10 cellular contexts compared by ENCODE assay signal in genomic region chr1:120178799-120179419, GRCh38. TPM values are rescaled to one million over a fixed set of nuclear protein-coding genes. Genes with fewer than 3 reads are reported as not detected.
DNase-seq lines count a peak whose midpoint lies in the region; ATAC-seq, FAIRE-seq and TF ChIP-seq lines count a peak whose summit lies in the region.
"Had no signal": no experiment of that assay in that cellular context is flagged by ENCODE, and none has a peak within 500 bp of the region (broad histone marks: within the 10 kb centered on the region; RNA-seq: fewer than 3 reads in every experiment).

No MANE protein-coding gene starts in this region.

- intact Hi-C loops in stomach (cut with DNase I; ENCODE audit: low total_unique reads) = no loop called here

- peaks cover 8% of the 10 kb centered on the region for H3K4me1 ChIP-seq in keratinocyte (ENCODE audit: control insufficient read depth, extremely low read depth, insufficient read depth, low read length)
- H3K4me1 ChIP-seq in stomach = peaks cover 4 to 30% (median 16%) of the 10 kb centered on the region in 4 donors

- H3K27ac Mint-ChIP-seq in activated CD8-positive, alpha-beta memory T cell treated with anti-CD3 and anti-CD28 coated beads, Interleukin-2, amount 10 ng/mL, durations not matched to agents 7 days and 5 days = no peak overlapping the region

- no peak overlapping the region for H3K4me2 ChIP-seq in keratinocyte (ENCODE audit: control insufficient read depth, extremely low read depth, insufficient read depth, low read depth, low read length)

- no peak overlapping the region for H3K27ac ChIP-seq in keratinocyte (ENCODE audit: control insufficient read depth, insufficient read depth, low read length)
- H3K27ac ChIP-seq in stomach = peak overlapping the region; percentile 13 to 85 (median 74)

- H3K4me3 Mint-ChIP-seq in activated CD8-positive, alpha-beta memory T cell treated with anti-CD3 and anti-CD28 coated beads, Interleukin-2, amount 10 ng/mL, durations not matched to agents 7 days and 5 days = no peak overlapping the region

- H3K36me3 Mint-ChIP-seq in activated CD8-positive, alpha-beta memory T cell treated with anti-CD3 and anti-CD28 coated beads, Interleukin-2, amount 10 ng/mL, durations not matched to agents 7 days and 5 days = peaks cover 3% of the 10 kb centered on the region

- TF ChIP-seq POLR2A in stomach (IDR thresholded peaks at IDR 0.05) = no peak

- TF ChIP-seq EP300 in stomach (IDR thresholded peaks at IDR 0.05) = no peak

- H2AFZ ChIP-seq in keratinocyte (ENCODE audit: control insufficient read depth, low read length) = peak overlapping the region; percentile 1

- no peaks in the 10 kb centered on the region for H3K9me1 ChIP-seq in keratinocyte (ENCODE audit: control insufficient read depth, extremely low read depth, insufficient read depth, low read length)

- ATAC-seq in GM19395 (IDR thresholded peaks at IDR 0.05; ENCODE audit: unreplicated experiment) = no peak
- no peak for ATAC-seq in HG02678 (IDR thresholded peaks at IDR 0.05; ENCODE audit: unreplicated experiment)
- no peak for ATAC-seq in activated CD8-positive, alpha-beta memory T cell treated with anti-CD3 and anti-CD28 coated beads, Interleukin-2, amount 10 ng/mL, durations not matched to agents 7 days and 5 days

- CTCF ChIA-PET in activated CD8-positive, alpha-beta memory T cell treated with anti-CD3 and anti-CD28 coated beads, Interleukin-2, amount 10 ng/mL, durations not matched to agents 7 days and 5 days (lab: Charles Lee) = no interaction called here

- dilution Hi-C loops in keratinocyte (cut with MboI; ENCODE audit: extremely low pct_ligation_motif_present, low sequenced_read_pairs) = no loop called here

- H3K27me3 Mint-ChIP-seq in activated CD8-positive, alpha-beta memory T cell treated with anti-CD3 and anti-CD28 coated beads, Interleukin-2, amount 10 ng/mL, durations not matched to agents 7 days and 5 days = peaks cover 2% of the 10 kb centered on the region

- H3K36me3 ChIP-seq in H7 (replicated peaks; ENCODE audit: control insufficient read depth, insufficient read depth, low read length) (no peaks in the 10 kb centered on the region), keratinocyte (ENCODE audit: control insufficient read depth in 2 of 2, extremely low read depth in 1 of 2, insufficient read depth in 2 of 2, low read length in 2 of 2) (no peaks in the 10 kb centered on the region), stomach (no peaks in the 10 kb centered on the region)

- DNase-seq in H7 = peak; percentile 8
- DNase-seq in astrocyte of the hippocampus (ENCODE audit: low read depth, low spot score) = peak; percentile 60
- no peak for DNase-seq in keratinocyte (ENCODE audit: low read depth, low spot score)
- DNase-seq in stomach = no peak
- no peak for DNase-seq in activated CD8-positive, alpha-beta memory T cell treated with anti-CD3 and anti-CD28 coated beads, Interleukin-2, amount 10 ng/mL, durations not matched to agents 7 days and 5 days
- no peak for DNase-seq in activated gamma-delta T cell (lab: John Stamatoyannopoulos, UW)
- DNase-seq: activated naive CD4-positive, alpha-beta T cell treated with anti-CD3 and anti-CD28 coated beads, Interleukin-2, amount 50 U/mL, for 16 hours had no signal

- no peaks in the 10 kb centered on the region for H4K20me1 ChIP-seq in keratinocyte (ENCODE audit: control insufficient read depth, extremely low read depth, insufficient read depth, low read length)

- H3K9me3 ChIP-seq in keratinocyte (ENCODE audit: control insufficient read depth, low read depth, low read length) (no peaks in the 10 kb centered on the region), stomach (no peaks in the 10 kb centered on the region)

- WGBS in stomach, 5 donors = 26 to 43% (median 34%) methylated on average over 2 of the region's 2 CpGs

- H3K27me3 ChIP-seq in H7 (ENCODE audit: control insufficient read depth, insufficient read depth, low read length) (no peaks in the 10 kb centered on the region), keratinocyte (ENCODE audit: control insufficient read depth, extremely low read depth, insufficient read depth, low read length) (no peaks in the 10 kb centered on the region), stomach (no peaks in the 10 kb centered on the region)

- peaks cover 12% of the 10 kb centered on the region for H3K4me1 Mint-ChIP-seq in activated CD8-positive, alpha-beta memory T cell treated with anti-CD3 and anti-CD28 coated beads, Interleukin-2, amount 10 ng/mL, durations not matched to agents 7 days and 5 days

- no peaks in the 10 kb centered on the region for H3K9me3 Mint-ChIP-seq in activated CD8-positive, alpha-beta memory T cell treated with anti-CD3 and anti-CD28 coated beads, Interleukin-2, amount 10 ng/mL, durations not matched to agents 7 days and 5 days (ENCODE audit: low read depth)

- H3K79me2 ChIP-seq in keratinocyte (ENCODE audit: control insufficient read depth, insufficient read depth, low read length) = peaks cover 10% of the 10 kb centered on the region

- H3K9ac ChIP-seq in keratinocyte (ENCODE audit: control insufficient read depth, extremely low read depth, insufficient read depth, low read length) = no peak overlapping the region

- H3K4me3 ChIP-seq in H7 (ENCODE audit: insufficient read depth, low read depth, low read length) (no peak overlapping the region), keratinocyte (ENCODE audit: control insufficient read depth in 2 of 3, extremely low read depth in 1 of 3, insufficient read depth in 2 of 3, low read depth in 1 of 3, low read length in 3 of 3) (no peak overlapping the region), stomach (peak overlapping the region in 1 of 4 donors; percentile 32)

- TF ChIP-seq CTCF in keratinocyte (optimal IDR thresholded peaks at IDR 0.05 in 1 of 3, IDR thresholded peaks at IDR 0.05 in 1 of 3, conservative IDR thresholded peaks at IDR 0.05 in 1 of 3; ENCODE audit: extremely low read depth in 1 of 3, insufficient read depth in 2 of 3, low read length in 3 of 3) (no peak), stomach (IDR thresholded peaks at IDR 0.05) (no peak)

- FAIRE-seq in keratinocyte (lab: Jason Lieb, UNC) = no peak
- FAIRE-seq: TTC549 had no signal

RNA-seq across cellular contexts. Expression of gene SEC22B, which starts 2.6 kb away (rescaled TPM):
- 17.8 and 19.0 TPM in 2 replicates for total RNA-seq in H7 (2014; rRNA removed; shearing (Covaris generic))
- polyA plus RNA-seq in keratinocyte = 13.5 to 19.5 TPM (median 14.0 TPM) in 3 replicates
- polyA plus RNA-seq in keratinocyte (2011; ENCODE audit: low read depth) = 6.6 TPM
- polyA plus RNA-seq in keratinocyte (2011; cell fraction: cytosol; rRNA removed) = 8.8 and 17.5 TPM in 2 replicates
- polyA plus RNA-seq in keratinocyte (2011; cell fraction: nucleus; rRNA removed) = 16.0 and 19.6 TPM in 2 replicates
- polyA plus RNA-seq in keratinocyte (2012; ENCODE audit: low replicate concordance) = 11.2 and 16.6 TPM in 2 replicates
- 5.1 to 19.6 TPM (median 13.8 TPM) in 3 replicates for polyA minus RNA-seq in keratinocyte
- polyA minus RNA-seq in keratinocyte (2011; cell fraction: cytosol; rRNA and poly(A)+ RNA removed) = 12.1 TPM
- 11.1 and 18.2 TPM in 2 replicates for polyA minus RNA-seq in keratinocyte (2011; cell fraction: nucleus; rRNA and poly(A)+ RNA removed)
- 10 to 100 TPM in 4 of 5 donors, 1 to 10 TPM in 1; 1.7 to 82.4 (median 22.3) TPM for total RNA-seq in stomach
- 10 to 100 TPM; 11.4 to 18.9 (median 17.2) TPM for polyA plus RNA-seq in stomach
- total RNA-seq in activated CD8-positive, alpha-beta memory T cell treated with anti-CD3 and anti-CD28 coated beads, Interleukin-2, amount 10 ng/mL, durations not matched to agents 7 days and 5 days = 10 to 100 TPM; 18.5 to 23.8 TPM

Comparison
In these comparisons a context has a peak if more than half of its experiments do, and no peak if none do; other contexts are left out.
1. DNase-seq: peak in H7 (single experiment) and astrocyte of the hippocampus (single experiment); none in keratinocyte (single experiment), stomach (single experiment), activated CD8-positive, alpha-beta memory T cell treated with anti-CD3 and anti-CD28 coated beads, Interleukin-2, amount 10 ng/mL, durations not matched to agents 7 days and 5 days (single experiment) and activated gamma-delta T cell (single experiment).